19 cellular contexts compared by ENCODE assay signal in the genomic region with DNA sequence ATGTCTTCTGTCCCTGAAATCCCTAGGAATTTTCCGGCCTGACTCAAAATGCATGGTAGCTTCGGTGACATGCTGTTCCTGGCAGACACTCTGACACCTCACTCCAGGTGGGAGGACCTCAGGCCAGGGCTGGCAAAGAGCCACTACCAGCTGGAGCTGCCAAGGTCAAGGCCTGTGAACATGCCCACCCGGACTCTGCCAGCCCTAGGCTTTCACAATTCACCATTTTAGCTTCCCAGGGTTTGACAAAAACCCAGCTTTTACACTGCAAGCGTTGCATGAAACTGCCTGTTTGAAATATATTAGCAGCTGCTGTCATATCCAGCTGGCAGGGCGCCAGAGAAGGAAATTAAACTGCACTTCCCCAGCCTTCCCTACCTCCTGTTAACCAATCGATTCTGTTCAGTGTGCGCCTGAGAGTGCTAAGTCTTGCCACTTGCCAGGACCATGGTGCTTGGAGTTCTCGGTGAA.
DNase-seq lines count a peak whose midpoint lies in the region; ATAC-seq and TF ChIP-seq lines count a peak whose summit lies in the region.
"Had no signal": no experiment of that assay in that cellular context is flagged by ENCODE, and none has a peak within 500 bp of the region (broad histone marks: within the 10 kb centered on the region; RNA-seq: fewer than 3 reads in every experiment).

No MANE protein-coding gene starts in this region.

- POLR2A ChIA-PET in CD4-positive, alpha-beta memory T cell (lab: Charles Lee; ENCODE audit: partially characterized antibody): no interaction called here

- DNase-seq in DMS 273 (lab: John Stamatoyannopoulos, UW; ENCODE audit: unreplicated experiment): peak; percentile 73
- no peak for DNase-seq in DMS 273 treated with DMSO at 0.1 percent for 48 hours (lab: John Stamatoyannopoulos, UW)
- DNase-seq in NCI-H1694 treated with DMSO at 0.1 percent for 48 hours (lab: John Stamatoyannopoulos, UW): peak; percentile 98
- DNase-seq in SHP77 (lab: John Stamatoyannopoulos, UW): peak; percentile 17 to 58
- DNase-seq in osteocyte (ENCODE audit: extremely low spot score, unreplicated experiment): peak; percentile 77
- DNase-seq in CD4-positive, alpha-beta memory T cell: no peak
- DNase-seq: activated CD8-positive, alpha-beta memory T cell treated with anti-CD3 and anti-CD28 coated beads, Interleukin-2, amount 50 U/mL, for 4 hours; CD8-positive, alpha-beta T cell; left lung; transverse colon; WERI-Rb-1 had no signal

- CTCF ChIA-PET in CD4-positive, alpha-beta memory T cell (lab: Charles Lee; ENCODE audit: partially characterized antibody): no interaction called here

- H3K4me3 ChIP-seq in CD4-positive, alpha-beta memory T cell (ENCODE audit: low read length in 2 of 2): no peak overlapping the region
- H3K4me3 ChIP-seq: heart right ventricle, left lung, transverse colon had no signal

- H3K27me3 ChIP-seq in CD4-positive, alpha-beta memory T cell (ENCODE audit: insufficient read depth, low read length): no peaks in the 10 kb centered on the region
- H3K27me3 ChIP-seq: heart right ventricle, left lung, transverse colon had no signal

- H3K4me1 Mint-ChIP-seq in osteocyte (ENCODE audit: unreplicated experiment): no peaks in the 10 kb centered on the region
- H3K4me1 Mint-ChIP-seq in CD4-positive, alpha-beta memory T cell: peaks cover 0 to 2% (median 0%) of the 10 kb centered on the region in 4 donors
- H3K4me1 Mint-ChIP-seq: central memory CD8-positive, alpha-beta T cell had no signal

- intact Hi-C loops in CD4-positive, alpha-beta memory T cell (cut with micrococcal nuclease): no loop called here

- TF ChIP-seq CTCF in osteocyte (IDR thresholded peaks at IDR 0.05): no peak

- H3K27ac ChIP-seq in CD4-positive, alpha-beta memory T cell (ENCODE audit: low read depth, low read length): no peak overlapping the region
- H3K27ac ChIP-seq: 22Rv1, epithelial cell of prostate, heart right ventricle, left lung, RWPE1, transverse colon, WERI-Rb-1 had no signal

- H3K36me3 Mint-ChIP-seq in osteocyte (ENCODE audit: unreplicated experiment): no peaks in the 10 kb centered on the region
- H3K36me3 Mint-ChIP-seq in CD4-positive, alpha-beta memory T cell: no peaks in the 10 kb centered on the region
- H3K36me3 Mint-ChIP-seq: activated naive CD8-positive, alpha-beta T cell; CD8-positive, alpha-beta T cell had no signal

- no peaks in the 10 kb centered on the region for H3K36me3 ChIP-seq in CD4-positive, alpha-beta memory T cell (ENCODE audit: insufficient read depth, low read length)
- H3K36me3 ChIP-seq: heart right ventricle, left lung, transverse colon, WERI-Rb-1 had no signal

- ATAC-seq in GM18520 (IDR thresholded peaks at IDR 0.05; ENCODE audit: unreplicated experiment) (no peak), HG03097 (IDR thresholded peaks at IDR 0.05; ENCODE audit: low FRiP score, unreplicated experiment) (no peak)
- ATAC-seq: CD8-positive, alpha-beta T cell; heart right ventricle; left lung had no signal

- no peak overlapping the region for H3K27ac Mint-ChIP-seq in osteocyte (ENCODE audit: unreplicated experiment)
- no peak overlapping the region for H3K27ac Mint-ChIP-seq in CD4-positive, alpha-beta memory T cell
- H3K27ac Mint-ChIP-seq: activated naive CD8-positive, alpha-beta T cell; CD8-positive, alpha-beta T cell had no signal

- no peaks in the 10 kb centered on the region for H3K27me3 Mint-ChIP-seq in osteocyte (ENCODE audit: unreplicated experiment)
- peaks cover 2 to 5% of the 10 kb centered on the region in 2 donors for H3K27me3 Mint-ChIP-seq in CD4-positive, alpha-beta memory T cell

- no peaks in the 10 kb centered on the region for H3K9me3 ChIP-seq in CD4-positive, alpha-beta memory T cell (ENCODE audit: control insufficient read depth in 1 of 2, low read length in 2 of 2)
- H3K9me3 ChIP-seq: left lung, transverse colon had no signal

- no peaks in the 10 kb centered on the region for H3K9me3 Mint-ChIP-seq in osteocyte (ENCODE audit: unreplicated experiment)
- peaks cover 0 to 3% (median 0%) of the 10 kb centered on the region in 8 donors for H3K9me3 Mint-ChIP-seq in CD4-positive, alpha-beta memory T cell
- H3K9me3 Mint-ChIP-seq: CD8-positive, alpha-beta T cell had no signal

- H3K4me1 ChIP-seq in CD4-positive, alpha-beta memory T cell (ENCODE audit: insufficient read depth, low read length): no peaks in the 10 kb centered on the region
- H3K4me1 ChIP-seq: left lung, transverse colon had no signal

- no peak overlapping the region for H3K4me3 Mint-ChIP-seq in osteocyte (ENCODE audit: unreplicated experiment)
- H3K4me3 Mint-ChIP-seq in CD4-positive, alpha-beta memory T cell: peak overlapping the region in 1 of 8 donors; percentile 22
- H3K4me3 Mint-ChIP-seq: activated naive CD8-positive, alpha-beta T cell; CD8-positive, alpha-beta T cell; central memory CD8-positive, alpha-beta T cell had no signal

Comparison
In these comparisons a context has a peak if more than half of its experiments do, and no peak if none do; other contexts are left out.
1. DNase-seq: peak in DMS 273 (single experiment), NCI-H1694 treated with DMSO at 0.1 percent for 48 hours (single experiment), SHP77 (2 of 2) and osteocyte (single experiment); none in DMS 273 treated with DMSO at 0.1 percent for 48 hours (single experiment) and CD4-positive, alpha-beta memory T cell (0 of 5).